In the genomic region with DNA sequence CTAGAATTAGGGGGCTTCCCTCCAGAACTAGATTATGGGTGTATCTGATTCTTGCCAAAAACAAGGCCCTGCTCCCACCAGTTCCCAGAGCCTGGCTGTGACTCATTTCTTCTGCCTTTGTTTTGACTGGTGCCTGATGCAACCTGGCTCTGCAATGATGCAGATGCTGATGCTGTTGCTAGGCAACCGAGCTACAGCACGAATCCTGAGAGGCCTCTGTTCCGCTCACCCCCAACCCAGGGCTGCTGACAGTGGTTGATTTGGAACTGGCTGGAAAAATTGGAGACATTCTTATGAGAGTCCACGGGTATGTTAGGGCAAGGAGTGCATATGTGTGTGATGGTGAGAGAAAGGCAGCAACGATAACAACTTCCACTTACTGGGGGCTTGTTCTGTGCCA, we compare ENCODE assay signal across 10 cellular contexts.
A peak's percentile ranks its signal among the peaks of the same experiment; 100 is the strongest.
DNase-seq lines count a peak whose midpoint lies in the region; ATAC-seq and TF ChIP-seq lines count a peak whose summit lies in the region.
"Had no signal": no experiment of that assay in that cellular context is flagged by ENCODE, and none has a peak within 500 bp of the region (broad histone marks: within the 10 kb centered on the region; RNA-seq: fewer than 3 reads in every experiment).

No MANE protein-coding gene starts in this region.

- peaks cover 54% of the 10 kb centered on the region for H3K27me3 ChIP-seq in PC-3 (ENCODE audit: low read length)
- H3K27me3 ChIP-seq in naive thymus-derived CD4-positive, alpha-beta T cell (ENCODE audit: control insufficient read depth in 2 of 2, insufficient read depth in 2 of 2, low read length in 2 of 2): no peaks in the 10 kb centered on the region

- H3F3A ChIP-seq in PC-3 (ENCODE audit: low read length, unreplicated experiment): no peaks in the 10 kb centered on the region

- intact Hi-C loops in activated naive CD4-positive, alpha-beta T cell treated with anti-CD3 and anti-CD28 coated beads for 36 hours (cut with micrococcal nuclease): no loop called here
- intact Hi-C loops in PC-3 (cut with micrococcal nuclease): no loop called here
- intact Hi-C loops in head of caudate nucleus (cut with DNase I): no loop called here
- intact Hi-C loops in naive thymus-derived CD4-positive, alpha-beta T cell (cut with micrococcal nuclease): no loop called here

- no peaks in the 10 kb centered on the region for H3K9me3 Mint-ChIP-seq in activated naive CD4-positive, alpha-beta T cell treated with anti-CD3 and anti-CD28 coated beads for 36 hours
- H3K9me3 Mint-ChIP-seq in stimulated activated naive CD8-positive, alpha-beta T cell treated with anti-CD3 and anti-CD28 coated beads, Interleukin-15, amount 100 ng/mL, for 72 hours: no peaks in the 10 kb centered on the region
- H3K9me3 Mint-ChIP-seq in naive thymus-derived CD4-positive, alpha-beta T cell: peaks cover 0 to 5% (median 0%) of the 10 kb centered on the region in 11 donors

- BruUV-seq in PC-3 (replicated peaks; lab: Mats Ljungman, UMichigan): no TSS peak

- H3K27ac Mint-ChIP-seq in activated naive CD4-positive, alpha-beta T cell treated with anti-CD3 and anti-CD28 coated beads for 36 hours: no peak overlapping the region
- H3K27ac Mint-ChIP-seq in stimulated activated naive CD8-positive, alpha-beta T cell treated with anti-CD3 and anti-CD28 coated beads, Interleukin-15, amount 100 ng/mL, for 72 hours: peak overlapping the region in 1 of 2 donors; percentile 3
- H3K27ac Mint-ChIP-seq in naive thymus-derived CD4-positive, alpha-beta T cell: no peak overlapping the region
- H3K27ac Mint-ChIP-seq: progenitor cell of endocrine pancreas had no signal

- CTCF ChIA-PET in activated naive CD4-positive, alpha-beta T cell treated with anti-CD3 and anti-CD28 coated beads for 36 hours (lab: Charles Lee): no interaction called here
- CTCF ChIA-PET in PC-3 (lab: Charles Lee): no interaction called here
- CTCF ChIA-PET in naive thymus-derived CD4-positive, alpha-beta T cell (lab: Charles Lee): no interaction called here

- H3K4me1 ChIP-seq in PC-3 (ENCODE audit: insufficient read depth, low read length): no peaks in the 10 kb centered on the region
- no peaks in the 10 kb centered on the region for H3K4me1 ChIP-seq in naive thymus-derived CD4-positive, alpha-beta T cell (ENCODE audit: control insufficient read depth in 2 of 2, insufficient read depth in 2 of 2, low read length in 2 of 2)

- POLR2A ChIA-PET in PC-3 (lab: Charles Lee; ENCODE audit: unreplicated experiment): no interaction called here
- POLR2A ChIA-PET in naive thymus-derived CD4-positive, alpha-beta T cell (lab: Charles Lee): no interaction called here

- no peaks in the 10 kb centered on the region for H3K36me3 ChIP-seq in PC-3 (ENCODE audit: low read depth, low read length)
- H3K36me3 ChIP-seq in naive thymus-derived CD4-positive, alpha-beta T cell (ENCODE audit: control insufficient read depth in 2 of 3, insufficient read depth in 3 of 3, low read length in 3 of 3): no peaks in the 10 kb centered on the region

- H3K27ac ChIP-seq in PC-3 (ENCODE audit: low read length): no peak overlapping the region
- H3K27ac ChIP-seq in naive thymus-derived CD4-positive, alpha-beta T cell (ENCODE audit: low read depth, low read length): no peak overlapping the region

- no peak overlapping the region for H2AFZ ChIP-seq in PC-3 (ENCODE audit: low read length)

- H4K20me1 ChIP-seq in PC-3 (ENCODE audit: low read length): no peaks in the 10 kb centered on the region

- no peak overlapping the region for H3K4me3 Mint-ChIP-seq in activated naive CD4-positive, alpha-beta T cell treated with anti-CD3 and anti-CD28 coated beads for 36 hours
- no peak overlapping the region for H3K4me3 Mint-ChIP-seq in stimulated activated naive CD8-positive, alpha-beta T cell treated with anti-CD3 and anti-CD28 coated beads, Interleukin-15, amount 100 ng/mL, for 72 hours
- no peak overlapping the region for H3K4me3 Mint-ChIP-seq in naive thymus-derived CD4-positive, alpha-beta T cell

- no peak for TF ChIP-seq CTCF in PC-3 (conservative IDR thresholded peaks at IDR 0.05; ENCODE audit: low read depth, low read length)

- H3K79me2 ChIP-seq in PC-3 (ENCODE audit: low read length): no peaks in the 10 kb centered on the region

- H3K9ac ChIP-seq in PC-3 (ENCODE audit: low read length): no peak overlapping the region

- no peaks in the 10 kb centered on the region for H3K36me3 Mint-ChIP-seq in activated naive CD4-positive, alpha-beta T cell treated with anti-CD3 and anti-CD28 coated beads for 36 hours (ENCODE audit: low read depth)
- H3K36me3 Mint-ChIP-seq in naive thymus-derived CD4-positive, alpha-beta T cell: no peaks in the 10 kb centered on the region

- ATAC-seq in PC-3 (no peak), GM19395 (IDR thresholded peaks at IDR 0.05; ENCODE audit: unreplicated experiment) (no peak)
- ATAC-seq in stimulated activated naive CD8-positive, alpha-beta T cell treated with anti-CD3 and anti-CD28 coated beads, Interleukin-15, amount 100 ng/mL, for 72 hours: peak; percentile 75
- ATAC-seq in naive thymus-derived CD4-positive, alpha-beta T cell: no peak
- ATAC-seq: GM12878 had no signal

- H3K27me3 Mint-ChIP-seq in activated naive CD4-positive, alpha-beta T cell treated with anti-CD3 and anti-CD28 coated beads for 36 hours (ENCODE audit: low read depth): peaks cover 13% of the 10 kb centered on the region
- peaks cover 15% of the 10 kb centered on the region for H3K27me3 Mint-ChIP-seq in stimulated activated naive CD8-positive, alpha-beta T cell treated with anti-CD3 and anti-CD28 coated beads, Interleukin-15, amount 100 ng/mL, for 72 hours
- H3K27me3 Mint-ChIP-seq in naive thymus-derived CD4-positive, alpha-beta T cell: peaks cover 0 to 26% (median 14%) of the 10 kb centered on the region in 5 donors

- H3K9me3 ChIP-seq in PC-3 (ENCODE audit: low read length): no peaks in the 10 kb centered on the region
- H3K9me3 ChIP-seq in naive thymus-derived CD4-positive, alpha-beta T cell (ENCODE audit: control insufficient read depth in 2 of 3, low read length in 3 of 3): no peaks in the 10 kb centered on the region

- H3K9me2 ChIP-seq in PC-3 (replicated peaks; ENCODE audit: low read length): no peaks in the 10 kb centered on the region

- DNase-seq in activated naive CD4-positive, alpha-beta T cell treated with anti-CD3 and anti-CD28 coated beads for 36 hours: peak; percentile 78
- DNase-seq in activated naive CD4-positive, alpha-beta T cell treated with Interleukin-2 at 50 U/mL for 16 hours: no peak
- DNase-seq in PC-3: peak; percentile 16
- DNase-seq in head of caudate nucleus: peak; percentile 70 to 99 (median 90)
- DNase-seq in stimulated activated naive CD8-positive, alpha-beta T cell treated with anti-CD3 and anti-CD28 coated beads, Interleukin-15, amount 100 ng/mL, for 72 hours: peak; percentile 4 to 56
- no peak for DNase-seq in DMS 273 treated with DMSO at 0.1 percent for 48 hours (lab: John Stamatoyannopoulos, UW)
- no peak for DNase-seq in naive thymus-derived CD4-positive, alpha-beta T cell

- H3K4me3 ChIP-seq in PC-3 (ENCODE audit: low read length): no peak overlapping the region
- no peak overlapping the region for H3K4me3 ChIP-seq in naive thymus-derived CD4-positive, alpha-beta T cell (ENCODE audit: low read length)
- H3K4me3 ChIP-seq: GM12878 had no signal

- H3K4me2 ChIP-seq in PC-3 (ENCODE audit: low read length): no peak overlapping the region

- H3K4me1 Mint-ChIP-seq in activated naive CD4-positive, alpha-beta T cell treated with anti-CD3 and anti-CD28 coated beads for 36 hours (ENCODE audit: low read depth): peaks cover 4% of the 10 kb centered on the region
- peaks cover 7% of the 10 kb centered on the region for H3K4me1 Mint-ChIP-seq in stimulated activated naive CD8-positive, alpha-beta T cell treated with anti-CD3 and anti-CD28 coated beads, Interleukin-15, amount 100 ng/mL, for 72 hours
- no peaks in the 10 kb centered on the region for H3K4me1 Mint-ChIP-seq in naive thymus-derived CD4-positive, alpha-beta T cell

Comparison
In these comparisons a context has a peak if more than half of its experiments do, and no peak if none do; other contexts are left out.
1. DNase-seq: peak in activated naive CD4-positive, alpha-beta T cell treated with anti-CD3 and anti-CD28 coated beads for 36 hours (single experiment), PC-3 (single experiment), head of caudate nucleus (42 of 42) and stimulated activated naive CD8-positive, alpha-beta T cell treated with anti-CD3 and anti-CD28 coated beads, Interleukin-15, amount 100 ng/mL, for 72 hours (2 of 2); none in activated naive CD4-positive, alpha-beta T cell treated with Interleukin-2 at 50 U/mL for 16 hours (single experiment), DMS 273 treated with DMSO at 0.1 percent for 48 hours (single experiment) and naive thymus-derived CD4-positive, alpha-beta T cell (0 of 9).